In the genomic region with DNA sequence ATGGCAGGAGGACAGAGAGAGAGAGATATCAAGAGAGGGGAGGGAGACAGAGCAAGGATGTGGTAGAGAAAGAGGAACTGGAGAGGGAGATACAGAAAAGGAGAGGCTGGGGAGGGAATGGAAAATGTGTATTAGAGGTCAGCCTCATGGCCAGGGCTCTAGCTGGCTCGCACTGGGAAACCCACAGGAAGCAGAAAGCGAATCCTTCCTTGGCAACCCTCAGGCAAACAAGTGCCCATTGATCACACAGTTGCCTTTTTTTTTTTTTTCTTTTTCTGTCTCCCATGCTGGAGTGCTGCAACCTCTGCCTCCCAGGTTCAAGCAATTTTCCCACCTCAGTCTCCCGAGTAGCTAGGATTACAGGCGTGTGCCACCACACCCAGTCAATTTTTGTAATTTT, we compare ENCODE assay signal across 16 cellular contexts.
"Had no signal": no experiment of that assay in that cellular context is flagged by ENCODE, and none has a peak within 500 bp of the region (broad histone marks: within the 10 kb centered on the region; RNA-seq: fewer than 3 reads in every experiment).

No MANE protein-coding gene starts in this region.

- H3K4me3 Mint-ChIP-seq: natural killer cell treated with Interleukin-12 subunit alpha and Interleukin-12 subunit beta and Interleukin-15 and Interleukin-18, amount 100 ng/mL, for 72 hours; neural progenitor cell; stimulated activated naive B cell treated with anti-CD40 and anti-IgM and Interleukin-4, amounts not matched to agents 10 μg/mL and 1 μg/mL and 100 μg/mL, for 72 hours; stimulated activated naive CD8-positive, alpha-beta T cell treated with anti-CD3 and anti-CD28 coated beads, Interleukin-15, amount 100 ng/mL, for 72 hours had no signal

- H3K36me3 Mint-ChIP-seq: natural killer cell treated with Interleukin-12 subunit alpha and Interleukin-12 subunit beta and Interleukin-15 and Interleukin-18, amount 100 ng/mL, for 72 hours; neural progenitor cell; stimulated activated naive B cell treated with anti-CD40 and anti-IgM and Interleukin-4, amounts not matched to agents 10 μg/mL and 1 μg/mL and 100 μg/mL, for 72 hours had no signal

- H3K27me3 Mint-ChIP-seq: stimulated activated naive CD8-positive, alpha-beta T cell treated with anti-CD3 and anti-CD28 coated beads, Interleukin-15, amount 100 ng/mL, for 72 hours had no signal

- ATAC-seq: esophagus mucosa; gastrocnemius medialis; left lung; stimulated activated naive B cell treated with anti-CD40 and anti-IgM and Interleukin-4, amounts not matched to agents 10 μg/mL and 1 μg/mL and 100 μg/mL, for 72 hours; stimulated activated naive CD8-positive, alpha-beta T cell treated with anti-CD3 and anti-CD28 coated beads, Interleukin-15, amount 100 ng/mL, for 72 hours had no signal

- H3K9me3 Mint-ChIP-seq: natural killer cell treated with Interleukin-12 subunit alpha and Interleukin-12 subunit beta and Interleukin-15 and Interleukin-18, amount 100 ng/mL, for 72 hours; neural progenitor cell; stimulated activated naive B cell treated with anti-CD40 and anti-IgM and Interleukin-4, amounts not matched to agents 10 μg/mL and 1 μg/mL and 100 μg/mL, for 72 hours; stimulated activated naive CD8-positive, alpha-beta T cell treated with anti-CD3 and anti-CD28 coated beads, Interleukin-15, amount 100 ng/mL, for 72 hours had no signal

- H3K27ac Mint-ChIP-seq: natural killer cell treated with Interleukin-12 subunit alpha and Interleukin-12 subunit beta and Interleukin-15 and Interleukin-18, amount 100 ng/mL, for 72 hours; neural progenitor cell; stimulated activated naive B cell treated with anti-CD40 and anti-IgM and Interleukin-4, amounts not matched to agents 10 μg/mL and 1 μg/mL and 100 μg/mL, for 72 hours; stimulated activated naive CD8-positive, alpha-beta T cell treated with anti-CD3 and anti-CD28 coated beads, Interleukin-15, amount 100 ng/mL, for 72 hours had no signal

- H3K4me1 Mint-ChIP-seq: stimulated activated naive B cell treated with anti-CD40 and anti-IgM and Interleukin-4, amounts not matched to agents 10 μg/mL and 1 μg/mL and 100 μg/mL, for 72 hours; stimulated activated naive CD8-positive, alpha-beta T cell treated with anti-CD3 and anti-CD28 coated beads, Interleukin-15, amount 100 ng/mL, for 72 hours had no signal

- DNase-seq: effector memory CD4-positive, alpha-beta T cell; gastrocnemius medialis; left lung; mesenchymal stem cell; midbrain; nucleus accumbens; ovary; sigmoid colon; stimulated activated CD4-positive, alpha-beta T cell treated with anti-CD3 and anti-CD28 coated beads, Interleukin-2, amount 100 ng/mL, for 24 hours; stimulated activated CD4-positive, alpha-beta T cell treated with anti-CD3 and anti-CD28 coated beads, Interleukin-4, amount 100 ng/mL, for 4 hours; stimulated activated naive B cell treated with anti-CD40 and anti-IgM and Interleukin-4, amounts not matched to agents 10 μg/mL and 1 μg/mL and 100 μg/mL, for 72 hours; stimulated activated naive CD8-positive, alpha-beta T cell treated with anti-CD3 and anti-CD28 coated beads, Interleukin-15, amount 100 ng/mL, for 72 hours; testis had no signal
